ENCODE assay signal across 34 cellular contexts in the genomic region with DNA sequence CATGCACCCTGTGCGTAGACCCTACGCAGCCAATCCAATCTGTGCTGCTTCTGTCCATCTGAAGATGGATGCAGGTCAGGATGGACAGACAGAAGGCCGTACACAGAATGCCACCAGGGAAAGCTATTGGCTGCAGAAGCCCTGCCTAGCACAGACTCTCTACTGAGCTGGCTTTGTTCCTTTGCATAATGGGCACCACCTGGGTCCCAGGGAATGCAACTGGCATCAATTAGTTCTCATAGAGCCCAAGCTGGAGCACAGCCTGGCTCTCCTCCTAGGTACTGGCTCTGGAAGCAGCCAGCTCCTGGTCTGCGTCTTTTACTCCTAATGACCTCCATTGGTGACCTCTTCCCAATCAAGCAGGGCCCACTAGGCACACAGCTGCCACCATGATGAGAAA.
"Had no signal": no experiment of that assay in that cellular context is flagged by ENCODE, and none has a peak within 500 bp of the region (broad histone marks: within the 10 kb centered on the region; RNA-seq: fewer than 3 reads in every experiment).

No MANE protein-coding gene starts in this region.

- H3K4me3 ChIP-seq: adrenal gland, body of pancreas, breast epithelium had no signal

- DNase-seq: activated B cell treated with CpG ODN at 0.5 μM for 24 hours; activated CD4-positive, alpha-beta memory T cell treated with anti-CD3 and anti-CD28 coated beads for 36 hours; activated CD4-positive, alpha-beta T cell treated with anti-CD3 and anti-CD28 coated beads for 4 hours; activated CD4-positive, alpha-beta T cell treated with anti-CD3 and anti-CD28 coated beads, Interleukin-2, amount 10 ng/mL, durations not matched to agents 24 days and 14 days; activated CD4-positive, alpha-beta T cell treated with anti-CD3 and anti-CD28 coated beads, Interleukin-2, amount 50 U/mL, for 1 hour; activated CD4-positive, alpha-beta T cell treated with anti-CD3 and anti-CD28 coated beads, Interleukin-2, amount 50 U/mL, for 4 hours; activated CD4-positive, CD25-positive, alpha-beta regulatory T cell treated with anti-CD3 and anti-CD28 coated beads, Interleukin-2, amount 50 U/mL, for 72 hours; activated CD8-positive, alpha-beta T cell treated with anti-CD3 and anti-CD28 coated beads for 36 hours; activated effector memory CD4-positive, alpha-beta T cell treated with anti-CD3 and anti-CD28 coated beads, Interleukin-2, amount 50 U/mL, for 16 hours; activated gamma-delta T cell treated with Interleukin-2 at 50 U/mL for 16 hours; activated naive CD4-positive, alpha-beta T cell; activated naive CD4-positive, alpha-beta T cell treated with anti-CD3 and anti-CD28 coated beads for 36 hours; activated naive CD4-positive, alpha-beta T cell treated with anti-CD3 and anti-CD28 coated beads, Interleukin-2, amount 50 U/mL, for 16 hours; activated naive CD8-positive, alpha-beta T cell treated with anti-CD3 and anti-CD28 coated beads for 36 hours; activated T-cell treated with anti-CD3 and anti-CD28 coated beads for 4 hours; activated T-cell treated with anti-CD3 and anti-CD28 coated beads, Interleukin-2, amount 50 U/mL, for 1 hour; activated T-cell treated with anti-CD3 and anti-CD28 coated beads, Interleukin-2, amount 50 U/mL, for 4 hours; activated T-cell treated with anti-CD3 and anti-CD28 coated beads, Interleukin-2, amount 50 U/mL, for 72 hours; adrenal gland; amniotic stem cell; aorta; body of pancreas; brain microvascular endothelial cell; T-helper 1 cell; T-helper 2 cell; T-helper 9 cell had no signal

- ATAC-seq: activated CD8-positive, alpha-beta T cell treated with anti-CD3 and anti-CD28 coated beads for 36 hours; activated naive CD4-positive, alpha-beta T cell treated with anti-CD3 and anti-CD28 coated beads, Interleukin-2, amount 50 U/mL, for 72 hours; activated T-cell treated with anti-CD3 and anti-CD28 coated beads, Interleukin-2, amount 50 U/mL, for 4 hours; activated T-cell treated with anti-CD3 and anti-CD28 coated beads, Interleukin-2, amount 50 U/mL, for 72 hours; activated T-helper 17 cell treated with anti-CD3 and anti-CD28 coated beads, Interleukin-2, amount 50 U/mL, for 72 hours; body of pancreas had no signal

- H3K4me3 Mint-ChIP-seq: activated B cell treated with CpG ODN at 0.5 μM for 24 hours; activated CD4-positive, alpha-beta memory T cell treated with anti-CD3 and anti-CD28 coated beads for 36 hours; activated CD4-positive, alpha-beta T cell treated with anti-CD3 and anti-CD28 coated beads, Interleukin-2, amount 10 ng/mL, durations not matched to agents 24 days and 14 days; activated CD8-positive, alpha-beta T cell treated with anti-CD3 and anti-CD28 coated beads for 36 hours; activated naive CD4-positive, alpha-beta T cell treated with anti-CD3 and anti-CD28 coated beads for 36 hours; activated naive CD8-positive, alpha-beta T cell treated with anti-CD3 and anti-CD28 coated beads for 36 hours; activated T-cell treated with anti-CD3 and anti-CD28 coated beads, Interleukin-2, amount 50 U/mL, for 4 hours; activated T-cell treated with anti-CD3 and anti-CD28 coated beads, Interleukin-2, amount 50 U/mL, for 72 hours; activated T-helper 1 cell treated with anti-CD3 and anti-CD28 coated beads, Interleukin-12 subunit alpha, Interleukin-12 subunit beta, Interleukin-2, Interleukin-4 antibody, amounts not matched to agents 30 ng/mL and 10 ng/mL and 1 ng/mL, durations not matched to agents 14 hours and 24 hours and 36 hours; activated T-helper 17 cell treated with anti-CD3 and anti-CD28 coated beads, Interleukin-2, amount 50 U/mL, for 72 hours; central memory CD8-positive, alpha-beta T cell; T-helper 1 cell treated with Interleukin-12 subunit alpha and Interleukin-12 subunit beta and Interleukin-4 antibody, amounts not matched to agents 30 μg/mL and 1 μg/mL, for 36 hours; T-helper 2 cell treated with Interferon-gamma antibody and Interleukin-4, amounts not matched to agents 5 μg/mL and 100 μg/mL, for 36 hours had no signal

- H3K27ac ChIP-seq: adrenal gland, body of pancreas, brain microvascular endothelial cell, breast epithelium, VCaP had no signal

- H3K4me1 ChIP-seq: adrenal gland, body of pancreas, breast epithelium had no signal

- H3K36me3 ChIP-seq: adrenal gland, brain microvascular endothelial cell, breast epithelium had no signal

- H3K36me3 Mint-ChIP-seq: activated CD4-positive, alpha-beta memory T cell treated with anti-CD3 and anti-CD28 coated beads for 36 hours had no signal

- H3K27ac Mint-ChIP-seq: activated B cell treated with CpG ODN at 0.5 μM for 24 hours; activated CD4-positive, alpha-beta memory T cell treated with anti-CD3 and anti-CD28 coated beads for 36 hours; activated CD4-positive, alpha-beta T cell treated with anti-CD3 and anti-CD28 coated beads, Interleukin-2, amount 10 ng/mL, durations not matched to agents 24 days and 14 days; activated CD8-positive, alpha-beta T cell treated with anti-CD3 and anti-CD28 coated beads for 36 hours; activated naive CD4-positive, alpha-beta T cell treated with anti-CD3 and anti-CD28 coated beads for 36 hours; activated naive CD4-positive, alpha-beta T cell treated with anti-CD3 and anti-CD28 coated beads, Interleukin-2, amount 50 U/mL, for 72 hours; activated naive CD8-positive, alpha-beta T cell treated with anti-CD3 and anti-CD28 coated beads for 36 hours; activated T-cell treated with anti-CD3 and anti-CD28 coated beads, Interleukin-2, amount 50 U/mL, for 72 hours; activated T-helper 1 cell treated with anti-CD3 and anti-CD28 coated beads, Interleukin-12 subunit alpha, Interleukin-12 subunit beta, Interleukin-2, Interleukin-4 antibody, amounts not matched to agents 30 ng/mL and 10 ng/mL and 1 ng/mL, durations not matched to agents 14 hours and 24 hours and 36 hours; activated T-helper 17 cell treated with anti-CD3 and anti-CD28 coated beads, Interleukin-2, amount 50 U/mL, for 72 hours; T-helper 1 cell treated with Interleukin-12 subunit alpha and Interleukin-12 subunit beta and Interleukin-4 antibody, amounts not matched to agents 30 μg/mL and 1 μg/mL, for 36 hours; T-helper 2 cell treated with Interferon-gamma antibody and Interleukin-4, amounts not matched to agents 5 μg/mL and 100 μg/mL, for 36 hours had no signal

- H3K4me1 Mint-ChIP-seq: activated B cell treated with CpG ODN at 0.5 μM for 24 hours; activated CD4-positive, alpha-beta T cell treated with anti-CD3 and anti-CD28 coated beads, Interleukin-2, amount 10 ng/mL, durations not matched to agents 24 days and 14 days; activated T-helper 17 cell treated with anti-CD3 and anti-CD28 coated beads, Interleukin-2, amount 50 U/mL, for 72 hours had no signal

- H3K9me3 Mint-ChIP-seq: activated CD8-positive, alpha-beta T cell treated with anti-CD3 and anti-CD28 coated beads for 36 hours; activated T-helper 17 cell treated with anti-CD3 and anti-CD28 coated beads, Interleukin-2, amount 50 U/mL, for 72 hours; central memory CD8-positive, alpha-beta T cell had no signal

- H3K9me3 ChIP-seq: adrenal gland, body of pancreas, breast epithelium had no signal

- H3K27me3 ChIP-seq: adrenal gland, body of pancreas, brain microvascular endothelial cell, breast epithelium had no signal
